ENCODE assay signal across 8 cellular contexts in genomic region chr6:52419809-52420667, GRCh38. TPM values are rescaled to one million over a fixed set of nuclear protein-coding genes. Genes with fewer than 3 reads are reported as not detected.
DNase-seq lines count a peak whose midpoint lies in the region; TF ChIP-seq lines count a peak whose summit lies in the region.

Gene EFHC1, plus strand, starts transcription at chr6:52420342. Its CDS starts 69 bp downstream, at chr6:52420411.

- peaks cover 27% of the 10 kb centered on the region for H3K4me1 ChIP-seq in stomach smooth muscle (ENCODE audit: control insufficient read depth, insufficient read depth, low read length)

- no peaks in the 10 kb centered on the region for H3K9me3 Mint-ChIP-seq in neural crest cell

- peak within 1 kb of the TSS; percentile 98 for H3K27ac Mint-ChIP-seq in neural crest cell (ENCODE audit: unreplicated experiment)

- H3K27me3 ChIP-seq in H7 (ENCODE audit: control insufficient read depth, insufficient read depth, low read length) (no peaks in the 10 kb centered on the region), stomach smooth muscle (ENCODE audit: control insufficient read depth in 1 of 2, insufficient read depth in 2 of 2, low read length in 2 of 2) (no peaks in the 10 kb centered on the region)

- H3K36me3 Mint-ChIP-seq in neural crest cell (ENCODE audit: low read depth): peaks cover 1% of the 10 kb centered on the region

- peak within 1 kb of the TSS; percentile 60 for H3K4me3 ChIP-seq in H7 (ENCODE audit: insufficient read depth, low read depth, low read length)
- peak within 1 kb of the TSS; percentile 94 for H3K4me3 ChIP-seq in fibroblast of villous mesenchyme (ENCODE audit: low read depth, low read length)
- peak within 1 kb of the TSS; percentile 95 to 100 for H3K4me3 ChIP-seq in stomach smooth muscle (ENCODE audit: low read length in 2 of 2)

- peak within 1 kb of the TSS; percentile 68 for H3K27ac ChIP-seq in stomach smooth muscle (ENCODE audit: low read length)

- no peak for TF ChIP-seq CTCF in fibroblast of villous mesenchyme (IDR thresholded peaks at IDR 0.05; ENCODE audit: insufficient read depth, low read depth, low read length)
- no peak for TF ChIP-seq CTCF in neural crest cell (conservative IDR thresholded peaks at IDR 0.05)

- H3K4me1 Mint-ChIP-seq in neural crest cell: peaks cover 23% of the 10 kb centered on the region

- peak; percentile 99 for DNase-seq in ELR (ENCODE audit: low read depth)
- DNase-seq in H7: peak; percentile 93
- DNase-seq in M059J (ENCODE audit: low read depth): peak; percentile 100
- peak; percentile 99 for DNase-seq in activated effector memory CD4-positive, alpha-beta T cell treated with anti-CD3 and anti-CD28 coated beads, Interleukin-2, amount 50 U/mL, for 16 hours
- peak; percentile 97 for DNase-seq in fibroblast of villous mesenchyme (ENCODE audit: low read depth)
- DNase-seq in neural crest cell (ENCODE audit: low read depth, low spot score): peak; percentile 97

- no peaks in the 10 kb centered on the region for H3K27me3 Mint-ChIP-seq in neural crest cell (ENCODE audit: low read depth)

- H3K36me3 ChIP-seq in H7 (replicated peaks; ENCODE audit: control insufficient read depth, insufficient read depth, low read length) (no peaks in the 10 kb centered on the region), stomach smooth muscle (ENCODE audit: control insufficient read depth in 2 of 2, insufficient read depth in 2 of 2, low read length in 2 of 2) (no peaks in the 10 kb centered on the region)

- H3K4me3 Mint-ChIP-seq in neural crest cell: no peak within 1 kb of the TSS

- no peaks in the 10 kb centered on the region for H3K9me3 ChIP-seq in stomach smooth muscle (ENCODE audit: control insufficient read depth in 2 of 2, low read length in 2 of 2)

- peak within 1 kb of the TSS; percentile 78 to 93 for H3K9ac ChIP-seq in stomach smooth muscle (ENCODE audit: low read length in 2 of 2)

- TF ChIP-seq POLR2A in Raji (IDR thresholded peaks at IDR 0.05; ENCODE audit: insufficient read depth, low read depth, low read length): peak; percentile 98

RNA-seq across cellular contexts. Expression of gene EFHC1, which starts in this region (rescaled TPM):
- total RNA-seq in H7 (2014; rRNA removed; shearing (Covaris generic)): 11.5 and 15.7 TPM in 2 replicates
- total RNA-seq in M059J (2014; rRNA removed; shearing (Covaris generic)): 25.1 and 44.4 TPM in 2 replicates
- 15.8 and 21.6 TPM in 2 replicates for total RNA-seq in fibroblast of villous mesenchyme
- 43.7 and 46.0 TPM in 2 replicates for total RNA-seq in neural crest cell

Comparison
In these comparisons a context has a peak if more than half of its experiments do, and no peak if none do; other contexts are left out.
1. Peak in every context shown above with its lines: DNase-seq, H3K4me3 ChIP-seq and H3K27ac ChIP-seq.